Comparison of ENCODE assay signal across 1 cellular context in genomic region chr15:90101969-90102890, GRCh38.
TF ChIP-seq lines count a peak whose summit lies in the region.

TSS of gene IDH2 (minus strand) at chr15:90102468. CDS start at chr15:90102390, 78 bp downstream.

TF ChIP-seq in A549, 52 proteins besides CTCF, POLR2A, EP300 and RAD21 (continued from another document):
- TF ChIP-seq REST (IDR thresholded peaks at IDR 0.05) = peak; percentile 71
- TF ChIP-seq HEYL (CRISPR knock-in tag; IDR thresholded peaks at IDR 0.05) = no peak
- TF ChIP-seq CBX2 (IDR thresholded peaks at IDR 0.05; ENCODE audit: borderline replicate concordance, low read depth) = no peak
- peak; percentile 21 for TF ChIP-seq MAX (IDR thresholded peaks at IDR 0.05)
- no peak for TF ChIP-seq FOSB (CRISPR knock-in tag; IDR thresholded peaks at IDR 0.05)
